ENCODE assay signal across 21 cellular contexts in genomic region chr12:11635341-11635740, GRCh38. TPM values are rescaled to one million over a fixed set of nuclear protein-coding genes. Genes with fewer than 3 reads are reported as not detected.
DNase-seq lines count a peak whose midpoint lies in the region; ATAC-seq, FAIRE-seq and TF ChIP-seq lines count a peak whose summit lies in the region.
"Had no signal": no experiment of that assay in that cellular context is flagged by ENCODE, and none has a peak within 500 bp of the region (broad histone marks: within the 10 kb centered on the region; RNA-seq: fewer than 3 reads in every experiment).

No MANE protein-coding gene starts in this region.

- peak; percentile 61 for FAIRE-seq in GM12891 (lab: Jason Lieb, UNC)
- FAIRE-seq: GM12892 had no signal

- WGBS in mammary epithelial cell (ENCODE audit: low coverage, missing lambda C conversion rate) = 70% methylated on average over 2 of the region's 2 CpGs

- H4K20me1 ChIP-seq in mammary epithelial cell (ENCODE audit: insufficient read depth, low read length) = no peaks in the 10 kb centered on the region

- DNase-seq in GM12891 (ENCODE audit: insufficient read length, low spot score) = no peak
- DNase-seq in HPDE6-E6E7 (ENCODE audit: extremely low spot score) = peak; percentile 87
- DNase-seq in mammary epithelial cell = peak; percentile 90
- DNase-seq in fibroblast of mammary gland (ENCODE audit: low read depth) = peak; percentile 26
- DNase-seq in activated gamma-delta T cell (lab: John Stamatoyannopoulos, UW) = no peak
- DNase-seq in activated CD4-positive, CD25-positive, alpha-beta regulatory T cell (lab: John Stamatoyannopoulos, UW) = no peak
- DNase-seq in HAP-1 (ENCODE audit: low spot score in 2 of 2) = no peak
- DNase-seq: CD4-positive, CD25-positive, alpha-beta regulatory T cell; DND-41; HCEC 1CT; KG1; NCI-H1694 treated with DMSO at 0.1 percent for 48 hours; NCI-H2081 treated with DMSO at 0.1 percent for 48 hours; NCI-H446 treated with DMSO at 0.1 percent for 48 hours; NCI-H69 had no signal

- no peak for ATAC-seq in GM18868 (IDR thresholded peaks at IDR 0.05; ENCODE audit: unreplicated experiment)
- ATAC-seq: GM23338, Right ventricle myocardium inferior had no signal

- BruUV-seq in mammary epithelial cell (replicated peaks; lab: Mats Ljungman, UMichigan) = no TSS peak

- H3K27ac ChIP-seq in mammary epithelial cell (ENCODE audit: insufficient read depth, low read depth, low read length) = no peak overlapping the region
- H3K27ac ChIP-seq: HL-60, SJSA1 had no signal

- CTCF ChIA-PET in mammary epithelial cell (lab: Charles Lee; ENCODE audit: low non-redundant PET) = no interaction called here

- dilution Hi-C loops in mammary epithelial cell (cut with HindIII; ENCODE audit: low sequenced_read_pairs) = no loop called here

- peak overlapping the region; percentile 32 for H3K4me2 ChIP-seq in mammary epithelial cell (ENCODE audit: insufficient read depth, low read depth, low read length)
- H3K4me2 ChIP-seq: GM23338 had no signal

- peaks cover 5% of the 10 kb centered on the region for H3K9me3 ChIP-seq in mammary epithelial cell (replicated peaks; ENCODE audit: insufficient read depth, low read length)
- H3K9me3 ChIP-seq in HAP-1 = peaks cover 4% of the 10 kb centered on the region; the same call in 1 of the 2 replicates

- H3K4me1 ChIP-seq in mammary epithelial cell (ENCODE audit: insufficient read depth, low read length) (peaks cover 15% of the 10 kb centered on the region), HAP-1 (no peaks in the 10 kb centered on the region)

- intact Hi-C loops in mammary epithelial cell (cut with micrococcal nuclease) = no loop called here

- peak overlapping the region; percentile 41 for H2AFZ ChIP-seq in mammary epithelial cell (ENCODE audit: low read depth, low read length)
- H2AFZ ChIP-seq: GM23338 had no signal

- no peak overlapping the region for H3K4me3 ChIP-seq in mammary epithelial cell (replicated peaks in 1 of 3; ENCODE audit: insufficient read depth in 1 of 3, low read depth in 2 of 3, low read length in 3 of 3)
- no peak overlapping the region for H3K4me3 ChIP-seq in fibroblast of mammary gland (ENCODE audit: control insufficient read depth, low read depth, low read length)
- H3K4me3 ChIP-seq in HAP-1 = no peak overlapping the region
- H3K4me3 ChIP-seq: GM23338, SJSA1 had no signal

- H3K27me3 ChIP-seq in mammary epithelial cell (ENCODE audit: insufficient read depth, low read length) (no peaks in the 10 kb centered on the region), HAP-1 (ENCODE audit: low read depth) (no peaks in the 10 kb centered on the region)
- H3K27me3 ChIP-seq: SJSA1 had no signal

- in situ Hi-C loops in mammary epithelial cell (cut with MboI; ENCODE audit: low sequenced_read_pairs in 2 of 2) = no loop called here
- in situ Hi-C loops in HAP-1 (cut with MboI; ENCODE audit: low sequenced_read_pairs) = no loop called here

- H3K79me2 ChIP-seq in mammary epithelial cell (ENCODE audit: insufficient read depth, low read length) = no peaks in the 10 kb centered on the region

- H3K36me3 ChIP-seq in mammary epithelial cell (ENCODE audit: insufficient read depth, low read length) (no peaks in the 10 kb centered on the region), HAP-1 (replicated peaks) (no peaks in the 10 kb centered on the region)
- H3K36me3 ChIP-seq: SJSA1 had no signal

- TF ChIP-seq CTCF in mammary epithelial cell (conservative IDR thresholded peaks at IDR 0.05 in 1 of 2, IDR thresholded peaks at IDR 0.05 in 1 of 2; ENCODE audit: extremely low read depth in 1 of 2, insufficient read depth in 1 of 2, low read depth in 1 of 2, low read length in 2 of 2) = no peak
- TF ChIP-seq CTCF in fibroblast of mammary gland (conservative IDR thresholded peaks at IDR 0.05; ENCODE audit: control insufficient read depth, insufficient read depth, low read depth, low read length) = no peak

- no peak overlapping the region for H3K9ac ChIP-seq in mammary epithelial cell (ENCODE audit: insufficient read depth, low read length)

- no peak for TF ChIP-seq POLR2A in GM12891 (IDR thresholded peaks at IDR 0.05; ENCODE audit: low read depth, low read length)

TF ChIP-seq in GM12891, 5 proteins besides CTCF, POLR2A, EP300 and RAD21:
- TF ChIP-seq PAX5 (IDR thresholded peaks at IDR 0.05; ENCODE audit: insufficient read depth, low read length, severe bottlenecking) (no peak), POU2F2 (IDR thresholded peaks at IDR 0.05; ENCODE audit: low read depth, low read length) (no peak)

RNA-seq across cellular contexts. Expression of gene ETV6, which starts 14.1 kb away (rescaled TPM):
- polyA plus RNA-seq in GM12891 (2012; ENCODE audit: low read depth, missing spikeins) = 23.0 TPM
- 10 to 100 TPM; 16.7 to 28.3 TPM for total RNA-seq in mammary epithelial cell
- 6.3 TPM for polyA plus RNA-seq in mammary epithelial cell
- polyA minus RNA-seq in mammary epithelial cell = 41.9 TPM

Comparison
In these comparisons a context has a peak if more than half of its experiments do, and no peak if none do; other contexts are left out.
1. DNase-seq: peak in HPDE6-E6E7 (single experiment), mammary epithelial cell (single experiment) and fibroblast of mammary gland (single experiment); none in GM12891 (single experiment), activated gamma-delta T cell (single experiment), activated CD4-positive, CD25-positive, alpha-beta regulatory T cell (0 of 4) and HAP-1 (0 of 2).